In the genomic region with DNA sequence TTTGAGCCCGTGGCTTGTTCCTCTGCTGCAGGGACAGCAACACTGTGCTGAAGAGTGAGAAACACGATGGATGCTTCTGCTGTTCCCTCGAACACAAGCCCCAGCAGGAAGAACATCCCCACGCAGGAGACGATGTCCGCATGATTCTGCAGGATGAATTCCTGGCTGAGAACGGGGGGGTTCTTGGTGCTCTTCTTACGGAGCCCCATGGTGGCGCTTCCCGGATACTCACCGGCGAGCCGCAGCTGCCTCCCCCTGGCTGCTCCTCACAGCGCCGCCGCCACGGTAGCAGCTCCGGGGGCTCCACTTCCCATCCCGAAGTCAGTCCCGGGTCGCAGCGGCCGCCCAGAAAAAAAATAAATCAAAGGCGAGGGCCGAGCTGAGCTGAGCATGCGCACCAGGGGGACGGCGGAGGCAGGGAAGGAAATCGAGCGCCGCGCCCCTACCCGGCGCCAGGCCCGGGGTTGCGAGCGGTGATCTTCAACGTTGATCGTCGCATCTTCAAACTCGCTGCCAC, we compare ENCODE assay signal across 8 cellular contexts. TPM values are rescaled to one million over a fixed set of nuclear protein-coding genes. Genes with fewer than 3 reads are reported as not detected.
DNase-seq lines count a peak whose midpoint lies in the region; ATAC-seq lines count a peak whose summit lies in the region.

A gene (minus strand): TSS at position 392 of the 517 bp plus-strand sequence. CDS start 183 bp downstream, at position 209.

- DNase-seq in AG08396 (ENCODE audit: low spot score) (peak; percentile 89), NCI-H2227 (lab: John Stamatoyannopoulos, UW; ENCODE audit: unreplicated experiment) (peak; percentile 90), left ventricle myocardium superior (peak; percentile 72), trophoblast cell (peak; percentile 9 to 39), OCI-M1 (lab: John Stamatoyannopoulos, UW) (no peak), NOMO-1 treated with DMSO at 0.1 percent for 48 hours (lab: John Stamatoyannopoulos, UW; ENCODE audit: unreplicated experiment) (no peak)

- H3K23ac ChIP-seq in trophoblast cell (ENCODE audit: low read length) = no peak within 1 kb of the TSS

- H2AFZ ChIP-seq in trophoblast cell (ENCODE audit: insufficient read depth, low read length, poor library complexity) = peak within 1 kb of the TSS; percentile 87

- ATAC-seq in GM19395 (IDR thresholded peaks at IDR 0.05; ENCODE audit: unreplicated experiment) (peak; percentile 69), left ventricle myocardium superior (peak; percentile 85)

- peak within 1 kb of the TSS; percentile 69 for H4K91ac ChIP-seq in trophoblast cell (ENCODE audit: low read depth, low read length)

- H4K12ac ChIP-seq in trophoblast cell (ENCODE audit: low read depth, low read length) = peak within 1 kb of the TSS; percentile 76

- H3K27ac ChIP-seq in angular gyrus (ENCODE audit: low read depth, low read length) (peak within 1 kb of the TSS; percentile 78), trophoblast cell (ENCODE audit: low read depth, low read length) (peak within 1 kb of the TSS; percentile 73)

- intact Hi-C loops in left ventricle myocardium superior (cut with micrococcal nuclease) = no loop called here

- no peaks in the 10 kb centered on the region for H3K27me3 ChIP-seq in trophoblast cell (ENCODE audit: insufficient read depth, low read length)

- peak within 1 kb of the TSS; percentile 58 for H3K4me2 ChIP-seq in trophoblast cell (ENCODE audit: low read length)

- H3K36me3 ChIP-seq in trophoblast cell (ENCODE audit: control insufficient read depth in 1 of 2, insufficient read depth in 2 of 2, low read length in 2 of 2) = no peaks in the 10 kb centered on the region

- H2AK5ac ChIP-seq in trophoblast cell (ENCODE audit: low read length) = no peak within 1 kb of the TSS

- peak within 1 kb of the TSS; percentile 78 for H3K9ac ChIP-seq in trophoblast cell (ENCODE audit: low read length)

- H2BK5ac ChIP-seq in trophoblast cell (ENCODE audit: low read depth, low read length, poor library complexity) = no peak within 1 kb of the TSS

- no peak within 1 kb of the TSS for H2BK12ac ChIP-seq in trophoblast cell (ENCODE audit: low read length)

- H3K4me3 ChIP-seq in trophoblast cell (ENCODE audit: low read depth, low read length) = peak within 1 kb of the TSS; percentile 73

- no peaks in the 10 kb centered on the region for H3K4me1 ChIP-seq in trophoblast cell (ENCODE audit: control insufficient read depth in 1 of 2, insufficient read depth in 2 of 2, low read length in 2 of 2)

- H3K18ac ChIP-seq in trophoblast cell (ENCODE audit: low read length) = peak within 1 kb of the TSS; percentile 22

- H2BK120ac ChIP-seq in trophoblast cell (ENCODE audit: insufficient read depth, low read length, poor library complexity) = peak within 1 kb of the TSS; percentile 48

- H4K8ac ChIP-seq in trophoblast cell (ENCODE audit: low read depth, low read length) = peak within 1 kb of the TSS; percentile 80

- H3K79me1 ChIP-seq in trophoblast cell (ENCODE audit: low read length) = peaks cover 6% of the 10 kb centered on the region

- H3K9me3 ChIP-seq in trophoblast cell (ENCODE audit: insufficient read depth, low read depth, low read length) = no peaks in the 10 kb centered on the region

- WGBS in trophoblast cell (ENCODE audit: extremely low coverage, insufficient coverage, insufficient read length) = no CpG with 5 or more reads among the region's 41 CpGs

- H3K79me2 ChIP-seq in trophoblast cell (ENCODE audit: control insufficient read depth, insufficient read depth, low read length, poor library complexity) = peaks cover 3% of the 10 kb centered on the region

- peak within 1 kb of the TSS; percentile 41 for H3K14ac ChIP-seq in trophoblast cell (ENCODE audit: low read length)

- no peak within 1 kb of the TSS for H3K4ac ChIP-seq in trophoblast cell (ENCODE audit: low read depth, low read length)

RNA-seq across cellular contexts. Expression of the gene that starts here (rescaled TPM):
- total RNA-seq in left ventricle myocardium superior = 0.45 TPM
- polyA plus RNA-seq in trophoblast cell (2013) = 1.5 TPM in 2 replicates

Comparison
In these comparisons a context has a peak if more than half of its experiments do, and no peak if none do; other contexts are left out.
1. Peak in DNase-seq and ATAC-seq in left ventricle myocardium superior; RNA of the gene not detected or under 1 TPM.
2. DNase-seq: peak in AG08396 (single experiment), NCI-H2227 (single experiment) and trophoblast cell (2 of 2); none in OCI-M1 (single experiment) and NOMO-1 treated with DMSO at 0.1 percent for 48 hours (single experiment).